28 cellular contexts compared by ENCODE assay signal in genomic region chr18:31170335-31170734, GRCh38. TPM values are rescaled to one million over a fixed set of nuclear protein-coding genes. Genes with fewer than 3 reads are reported as not detected.
"Had no signal": no experiment of that assay in that cellular context is flagged by ENCODE, and none has a peak within 500 bp of the region (broad histone marks: within the 10 kb centered on the region; RNA-seq: fewer than 3 reads in every experiment).

No MANE protein-coding gene starts in this region.

- H3K9me3 ChIP-seq: SK-N-SH had no signal

- ATAC-seq: Panc1, PC-3, T-cell had no signal

- H3K4me2 ChIP-seq: KMS-11, SK-N-SH had no signal

- H3K4me3 Mint-ChIP-seq: T-cell had no signal

- H3K27ac ChIP-seq: HL-60, KMS-11, RWPE1 had no signal

- H3K27me3 Mint-ChIP-seq: T-cell had no signal

- FAIRE-seq: HTR-8/SVneo had no signal

- H3K9me2 ChIP-seq: SK-N-SH had no signal

- H3K36me3 Mint-ChIP-seq: IgD-negative memory B cell, T-cell had no signal

- H3K9ac ChIP-seq: KMS-11, SK-N-SH had no signal

- H3K4me1 Mint-ChIP-seq: IgD-negative memory B cell, T-cell had no signal

- DNase-seq: Kasumi-1, NCI-H1092, NCI-H1105 treated with DMSO at 0.1 percent for 48 hours, NCI-H1417 treated with DMSO at 0.1 percent for 48 hours, NCI-H146, NCI-H1694 treated with DMSO at 0.1 percent for 48 hours, NCI-H1930, NCI-H2081, NCI-H2171, NCI-H226, NCI-H446, NCI-H510A, NCI-H524 treated with DMSO at 0.1 percent for 48 hours, NCI-H69, NCI-H774, PC-3, SHP77, SK-N-SH, SW 1271, T-cell had no signal

- H3K27ac Mint-ChIP-seq: IgD-negative memory B cell, T-cell had no signal

RNA-seq across cellular contexts. Expression of gene DSC1, which starts 7.7 kb away (rescaled TPM):
- total RNA-seq: MCF 10A, PC-3, SK-MEL-5 had no signal
- polyA plus RNA-seq: SK-N-SH had no signal
